19 cellular contexts compared by ENCODE assay signal in genomic region chr16:66236301-66236700, GRCh38.
A peak's percentile ranks its signal among the peaks of the same experiment; 100 is the strongest.
DNase-seq lines count a peak whose midpoint lies in the region; ATAC-seq and TF ChIP-seq lines count a peak whose summit lies in the region.
"Had no signal": no experiment of that assay in that cellular context is flagged by ENCODE, and none has a peak within 500 bp of the region (broad histone marks: within the 10 kb centered on the region; RNA-seq: fewer than 3 reads in every experiment).

No MANE protein-coding gene starts in this region.

- peaks cover 7% of the 10 kb centered on the region for H3K27me3 Mint-ChIP-seq in activated CD8-positive, alpha-beta T cell treated with anti-CD3 and anti-CD28 coated beads for 36 hours

- H3K27ac ChIP-seq in BLaER1 treated with 17β-estradiol and CSF1 and Interleukin-3, amounts not matched to agents 10 nM and 100 nM, result peak overlapping the region in 2 of 11 experiments; percentile 5 to 12; a peak in 3 of 22 replicates
- H3K27ac ChIP-seq in RWPE2 (ENCODE audit: poor library complexity, severe bottlenecking), result no peak overlapping the region
- H3K27ac ChIP-seq in neuronal stem cell (replicated peaks; ENCODE audit: low read length), result no peak overlapping the region
- no peak overlapping the region for H3K27ac ChIP-seq in sigmoid colon
- H3K27ac ChIP-seq: BLaER1, C4-2B had no signal

- no peaks in the 10 kb centered on the region for H3K36me3 Mint-ChIP-seq in activated CD8-positive, alpha-beta T cell treated with anti-CD3 and anti-CD28 coated beads for 36 hours (ENCODE audit: low read depth)
- H3K36me3 Mint-ChIP-seq: CD8-positive, alpha-beta T cell had no signal

- no peak overlapping the region for H4K91ac ChIP-seq in neuronal stem cell (ENCODE audit: low read depth, low read length, poor library complexity)

- no peak overlapping the region for H2BK12ac ChIP-seq in neuronal stem cell (ENCODE audit: low read length)

- no peak overlapping the region for H2BK15ac ChIP-seq in neuronal stem cell (ENCODE audit: low read length)

- H3K23ac ChIP-seq in neuronal stem cell (ENCODE audit: low read depth, low read length, poor library complexity), result no peak overlapping the region

- no peak overlapping the region for H4K8ac ChIP-seq in neuronal stem cell (ENCODE audit: low read depth, low read length)

- no peaks in the 10 kb centered on the region for H3K79me1 ChIP-seq in neuronal stem cell (ENCODE audit: low read depth, low read length)

- H3K4me3 ChIP-seq in BLaER1 treated with 17β-estradiol and CSF1 and Interleukin-3, amounts not matched to agents 10 nM and 100 nM, result no peak overlapping the region
- no peak overlapping the region for H3K4me3 ChIP-seq in RWPE2 (ENCODE audit: severe bottlenecking)
- no peak overlapping the region for H3K4me3 ChIP-seq in neuronal stem cell (ENCODE audit: low read length in 2 of 2)
- H3K4me3 ChIP-seq in sigmoid colon, result no peak overlapping the region
- H3K4me3 ChIP-seq: BLaER1 had no signal

- POLR2A ChIA-PET in activated CD8-positive, alpha-beta T cell treated with anti-CD3 and anti-CD28 coated beads for 36 hours (lab: Charles Lee), result interaction anchor here (1.1 kb wide), 1 partner anchor 10 kb away, joined by 3 read pairs; no protein-coding TSS in a partner anchor

- H2BK5ac ChIP-seq in neuronal stem cell (ENCODE audit: low read length), result no peak overlapping the region

- WGBS in neuronal stem cell (ENCODE audit: extremely low coverage in 2 of 2, insufficient read length in 2 of 2, insufficient replicate concordance in 1 of 2), 2 donors, result no CpG with 5 or more reads among the region's 12 CpGs
- WGBS in sigmoid colon, 2 donors, result 81 to 88% methylated on average over 12 of the region's 12 CpGs

- no peak overlapping the region for H3K27ac Mint-ChIP-seq in activated CD8-positive, alpha-beta T cell treated with anti-CD3 and anti-CD28 coated beads for 36 hours
- H3K27ac Mint-ChIP-seq: CD4-positive, alpha-beta T cell; CD8-positive, alpha-beta T cell had no signal

- TF ChIP-seq CTCF in RWPE2 (IDR thresholded peaks at IDR 0.05; ENCODE audit: poor library complexity, severe bottlenecking) (no peak), sigmoid colon (IDR thresholded peaks at IDR 0.05) (no peak)
- no peak for TF ChIP-seq CTCF in activated CD8-positive, alpha-beta T cell treated with anti-CD3 and anti-CD28 coated beads for 36 hours (IDR thresholded peaks at IDR 0.05)

- CTCF ChIA-PET in activated CD8-positive, alpha-beta T cell treated with anti-CD3 and anti-CD28 coated beads for 36 hours (lab: Charles Lee), result interaction anchor here (0.6 to 1.2 kb wide), 3 partner anchors 17 to 121 kb away, joined by 3 to 4 read pairs (median 3); no protein-coding TSS in a partner anchor

- ATAC-seq in RWPE2 (ENCODE audit: low read depth), result no peak
- no peak for ATAC-seq in GM21619 (IDR thresholded peaks at IDR 0.05; ENCODE audit: unreplicated experiment)
- no peak for ATAC-seq in activated CD8-positive, alpha-beta T cell treated with anti-CD3 and anti-CD28 coated beads for 36 hours
- ATAC-seq in GM21723 (IDR thresholded peaks at IDR 0.05; ENCODE audit: unreplicated experiment), result no peak
- ATAC-seq: CD8-positive, alpha-beta T cell had no signal

- H2AFZ ChIP-seq in neuronal stem cell (ENCODE audit: low read length), result no peak overlapping the region

- H2BK120ac ChIP-seq in neuronal stem cell (ENCODE audit: low read depth, low read length), result no peak overlapping the region

- H3K36me3 ChIP-seq in BLaER1 treated with 17β-estradiol and CSF1 and Interleukin-3, amounts not matched to agents 10 nM and 100 nM, result peaks cover 0 to 18% (median 0%) of the 10 kb centered on the region in 11 experiments; a peak in 2 of 22 replicates
- no peaks in the 10 kb centered on the region for H3K36me3 ChIP-seq in RWPE2 (ENCODE audit: low read depth)
- no peaks in the 10 kb centered on the region for H3K36me3 ChIP-seq in neuronal stem cell (replicated peaks in 1 of 2; ENCODE audit: control insufficient read depth in 2 of 2, insufficient read depth in 2 of 2, low read length in 2 of 2)
- H3K36me3 ChIP-seq in sigmoid colon, result no peaks in the 10 kb centered on the region
- H3K36me3 ChIP-seq: BE2C, BLaER1 had no signal

- no peaks in the 10 kb centered on the region for H3K27me3 ChIP-seq in BLaER1 treated with 17β-estradiol and CSF1 and Interleukin-3, amounts not matched to agents 10 nM and 100 nM
- H3K27me3 ChIP-seq in RWPE2 (ENCODE audit: insufficient read depth, poor library complexity, severe bottlenecking) (no peaks in the 10 kb centered on the region), neuronal stem cell (ENCODE audit: control insufficient read depth in 3 of 3, insufficient read depth in 3 of 3, low read depth in 1 of 3, low read length in 3 of 3) (peaks cover 0 to 3% (median 0%) of the 10 kb centered on the region in 3 experiments), sigmoid colon (no peaks in the 10 kb centered on the region)
- H3K27me3 ChIP-seq: BE2C, BLaER1 had no signal

- H3K18ac ChIP-seq in neuronal stem cell (ENCODE audit: low read length), result peak overlapping the region; percentile 21

- H3K4me3 Mint-ChIP-seq in activated CD8-positive, alpha-beta T cell treated with anti-CD3 and anti-CD28 coated beads for 36 hours, result no peak overlapping the region
- H3K4me3 Mint-ChIP-seq: CD4-positive, alpha-beta T cell; CD8-positive, alpha-beta T cell had no signal

- no peak for TF ChIP-seq POLR2A in sigmoid colon (IDR thresholded peaks at IDR 0.05)

- H3K9me3 Mint-ChIP-seq in activated CD8-positive, alpha-beta T cell treated with anti-CD3 and anti-CD28 coated beads for 36 hours, result peaks cover 4% of the 10 kb centered on the region

- peak; percentile 19 for DNase-seq in RWPE2 (ENCODE audit: low spot score)
- DNase-seq in neuronal stem cell (ENCODE audit: low spot score), result no peak
- peak; percentile 54 for DNase-seq in sigmoid colon
- DNase-seq in stimulated activated naive CD4-positive, alpha-beta T cell treated with Interleukin-2 at 50 U/mL for 16 hours (lab: John Stamatoyannopoulos, UW), result no peak
- DNase-seq in activated CD8-positive, alpha-beta T cell treated with anti-CD3 and anti-CD28 coated beads for 36 hours, result no peak
- DNase-seq: 8988T; ACHN; BE2C; Caco-2; Calu3; CD4-positive, alpha-beta T cell; CD8-positive, alpha-beta T cell; DMS79 treated with DMSO at 0.1 percent for 48 hours; GF-D8 had no signal

- peak overlapping the region in 6 of 11 experiments; percentile 0 to 44 (median 19); a peak in 7 of 22 replicates for H3K4me2 ChIP-seq in BLaER1 treated with 17β-estradiol and CSF1 and Interleukin-3, amounts not matched to agents 10 nM and 100 nM
- H3K4me2 ChIP-seq in neuronal stem cell (ENCODE audit: insufficient read depth, low read length, poor library complexity, severe bottlenecking), result no peak overlapping the region
- H3K4me2 ChIP-seq: BLaER1 had no signal

- H3K4me1 ChIP-seq in BLaER1 treated with 17β-estradiol and CSF1 and Interleukin-3, amounts not matched to agents 10 nM and 100 nM, result peaks cover 0 to 43% (median 30%) of the 10 kb centered on the region in 10 experiments; a peak in 17 of 20 replicates
- H3K4me1 ChIP-seq in RWPE2 (ENCODE audit: insufficient read depth, poor library complexity, severe bottlenecking), result no peaks in the 10 kb centered on the region
- H3K4me1 ChIP-seq in neuronal stem cell (ENCODE audit: control insufficient read depth in 2 of 2, insufficient read depth in 1 of 2, low read depth in 1 of 2, low read length in 2 of 2), result peaks cover 0 to 9% of the 10 kb centered on the region in 2 donors
- no peaks in the 10 kb centered on the region for H3K4me1 ChIP-seq in sigmoid colon
- H3K4me1 ChIP-seq: BE2C had no signal

- H3K14ac ChIP-seq in neuronal stem cell (ENCODE audit: low read length), result no peak overlapping the region

- no peak overlapping the region; a peak in 1 of 22 replicates for H3K9ac ChIP-seq in BLaER1 treated with 17β-estradiol and CSF1 and Interleukin-3, amounts not matched to agents 10 nM and 100 nM
- no peak overlapping the region for H3K9ac ChIP-seq in neuronal stem cell (ENCODE audit: low read depth, low read length, poor library complexity)
- H3K9ac ChIP-seq: BLaER1 had no signal

- no peaks in the 10 kb centered on the region for H3K4me1 Mint-ChIP-seq in activated CD8-positive, alpha-beta T cell treated with anti-CD3 and anti-CD28 coated beads for 36 hours (ENCODE audit: low read depth)

- peaks cover 19 to 30% (median 28%) of the 10 kb centered on the region in 11 experiments for H3K9me3 ChIP-seq in BLaER1 treated with 17β-estradiol and CSF1 and Interleukin-3, amounts not matched to agents 10 nM and 100 nM (replicated peaks in 1 of 11)
- no peaks in the 10 kb centered on the region for H3K9me3 ChIP-seq in RWPE2 (ENCODE audit: severe bottlenecking)
- peaks cover 0 to 3% of the 10 kb centered on the region in 2 donors for H3K9me3 ChIP-seq in neuronal stem cell (replicated peaks in 1 of 2; ENCODE audit: control insufficient read depth in 2 of 2, insufficient read depth in 1 of 2, low read depth in 1 of 2, low read length in 2 of 2)
- peaks cover 0 to 4% (median 0%) of the 10 kb centered on the region in 4 donors for H3K9me3 ChIP-seq in sigmoid colon
- H3K9me3 ChIP-seq: BE2C, Caco-2 had no signal

- no peak overlapping the region for H2AK5ac ChIP-seq in neuronal stem cell (ENCODE audit: low read depth, low read length)

- no peak overlapping the region for H3K4ac ChIP-seq in neuronal stem cell (ENCODE audit: low read length)

- intact Hi-C loops in sigmoid colon (cut with DNase I), result no loop called here
- intact Hi-C loops in activated CD8-positive, alpha-beta T cell treated with anti-CD3 and anti-CD28 coated beads for 36 hours (cut with micrococcal nuclease), result no loop called here

- H4K20me1 ChIP-seq in BLaER1 treated with 17β-estradiol and CSF1 and Interleukin-3, amounts not matched to agents 10 nM and 100 nM, result no peaks in the 10 kb centered on the region
- H4K20me1 ChIP-seq: BLaER1 had no signal

- TF ChIP-seq EP300 in sigmoid colon (IDR thresholded peaks at IDR 0.05), result no peak

Comparison
In these comparisons a context has a peak if more than half of its experiments do, and no peak if none do; other contexts are left out.
1. DNase-seq: peak in RWPE2 (single experiment) and sigmoid colon (single experiment); none in neuronal stem cell (single experiment), stimulated activated naive CD4-positive, alpha-beta T cell treated with Interleukin-2 at 50 U/mL for 16 hours (single experiment) and activated CD8-positive, alpha-beta T cell treated with anti-CD3 and anti-CD28 coated beads for 36 hours (single experiment).